ENCODE assay signal across 1 cellular context in genomic region chr11:59135648-59136461, GRCh38.
TF ChIP-seq lines count a peak whose summit lies in the region.

No MANE protein-coding gene starts in this region.

TF ChIP-seq in HepG2, 621 proteins besides CTCF, POLR2A, EP300 and RAD21 (continued from another document and continues in another):
- TF ChIP-seq ZNF574 (CRISPR knock-in tag; IDR thresholded peaks at IDR 0.05) = peak; percentile 50; the same call in 1 of the 2 replicates
- TF ChIP-seq HES4 (CRISPR knock-in tag; IDR thresholded peaks at IDR 0.05; ENCODE audit: borderline replicate concordance) = peak; percentile 51; the same call in 1 of the 2 replicates
- no peak for TF ChIP-seq ZFP36L2 (CRISPR knock-in tag; IDR thresholded peaks at IDR 0.05)
- TF ChIP-seq ZNF256 (CRISPR knock-in tag; conservative IDR thresholded peaks at IDR 0.05) = no peak
- TF ChIP-seq MYPOP (CRISPR knock-in tag; IDR thresholded peaks at IDR 0.05) = 0 out of 2 replicates have a peak, but pooled peaks have one; percentile 24
- 0 out of 2 replicates have a peak, but pooled peaks have one; percentile 58 for TF ChIP-seq ZNF639 (CRISPR knock-in tag; conservative IDR thresholded peaks at IDR 0.05)
- TF ChIP-seq JARID2 (CRISPR knock-in tag; IDR thresholded peaks at IDR 0.05; ENCODE audit: insufficient replicate concordance) = peak; percentile 28
- TF ChIP-seq RCOR2 (CRISPR knock-in tag; IDR thresholded peaks at IDR 0.05) = 0 out of 2 replicates have a peak, but pooled peaks have one; percentile 22
- no peak for TF ChIP-seq CHD4 (IDR thresholded peaks at IDR 0.05; ENCODE audit: borderline replicate concordance, low read length)
- TF ChIP-seq PRMT3 (CRISPR knock-in tag; IDR thresholded peaks at IDR 0.05; ENCODE audit: borderline replicate concordance, low read depth) = 0 out of 2 replicates have a peak, but pooled peaks have one; percentile 50
- TF ChIP-seq TOE1 (CRISPR knock-in tag; IDR thresholded peaks at IDR 0.05) = 0 out of 2 replicates have a peak, but pooled peaks have one; percentile 39
- TF ChIP-seq, protein P1, sequence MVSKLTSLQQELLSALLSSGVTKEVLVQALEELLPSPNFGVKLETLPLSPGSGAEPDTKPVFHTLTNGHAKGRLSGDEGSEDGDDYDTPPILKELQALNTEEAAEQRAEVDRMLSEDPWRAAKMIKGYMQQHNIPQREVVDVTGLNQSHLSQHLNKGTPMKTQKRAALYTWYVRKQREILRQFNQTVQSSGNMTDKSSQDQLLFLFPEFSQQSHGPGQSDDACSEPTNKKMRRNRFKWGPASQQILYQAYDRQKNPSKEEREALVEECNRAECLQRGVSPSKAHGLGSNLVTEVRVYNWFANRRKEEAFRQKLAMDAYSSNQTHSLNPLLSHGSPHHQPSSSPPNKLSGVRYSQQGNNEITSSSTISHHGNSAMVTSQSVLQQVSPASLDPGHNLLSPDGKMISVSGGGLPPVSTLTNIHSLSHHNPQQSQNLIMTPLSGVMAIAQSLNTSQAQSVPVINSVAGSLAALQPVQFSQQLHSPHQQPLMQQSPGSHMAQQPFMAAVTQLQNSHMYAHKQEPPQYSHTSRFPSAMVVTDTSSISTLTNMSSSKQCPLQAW (CRISPR knock-in tag; IDR thresholded peaks at IDR 0.05) = 0 out of 2 replicates have a peak, but pooled peaks have one; percentile 28
- TF ChIP-seq MXD1 (CRISPR knock-in tag; IDR thresholded peaks at IDR 0.05) = no peak
- TF ChIP-seq ZKSCAN5 (CRISPR knock-in tag; IDR thresholded peaks at IDR 0.05) = no peak
- TF ChIP-seq PLSCR1 (CRISPR knock-in tag; IDR thresholded peaks at IDR 0.05; ENCODE audit: borderline replicate concordance) = no peak
- TF ChIP-seq, protein P2, sequence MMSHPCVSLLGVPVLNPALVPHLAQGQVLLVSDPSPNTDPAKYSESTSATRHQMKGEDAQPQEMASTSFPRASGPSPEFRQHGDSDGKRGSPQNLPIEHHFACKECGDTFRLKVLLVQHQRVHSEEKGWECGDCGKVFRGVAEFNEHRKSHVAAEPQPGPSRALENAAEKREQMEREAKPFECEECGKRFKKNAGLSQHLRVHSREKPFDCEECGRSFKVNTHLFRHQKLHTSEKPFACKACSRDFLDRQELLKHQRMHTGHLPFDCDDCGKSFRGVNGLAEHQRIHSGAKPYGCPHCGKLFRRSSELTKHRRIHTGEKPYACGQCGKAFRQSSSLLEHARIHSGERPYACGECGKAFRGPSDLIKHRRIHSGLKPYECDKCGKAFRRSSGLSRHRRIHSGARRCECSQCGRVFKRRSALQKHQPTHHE (CRISPR knock-in tag; IDR thresholded peaks at IDR 0.05; ENCODE audit: borderline replicate concordance) = no peak
- TF ChIP-seq, protein P3, sequence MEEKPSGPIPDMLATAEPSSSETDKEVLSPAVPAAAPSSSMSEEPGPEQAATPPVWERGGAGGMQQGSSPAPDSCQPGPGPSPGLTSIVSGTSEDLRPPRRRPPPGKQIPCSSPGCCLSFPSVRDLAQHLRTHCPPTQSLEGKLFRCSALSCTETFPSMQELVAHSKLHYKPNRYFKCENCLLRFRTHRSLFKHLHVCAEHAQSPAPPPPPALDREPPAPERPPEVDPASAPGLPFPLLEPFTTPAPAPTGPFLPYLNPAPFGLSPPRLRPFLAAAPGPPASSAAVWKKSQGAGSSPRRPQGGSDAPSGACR (CRISPR knock-in tag; IDR thresholded peaks at IDR 0.05) = peak; percentile 36; the same call in 1 of the 2 replicates
- 0 out of 2 replicates have a peak, but pooled peaks have one; percentile 39 for TF ChIP-seq RELA (CRISPR knock-in tag; IDR thresholded peaks at IDR 0.05)
- TF ChIP-seq KLF16 (CRISPR knock-in tag; IDR thresholded peaks at IDR 0.05) = peak in 1 of 2 experiments; percentile 59; a peak in 1 of 4 replicates
- TF ChIP-seq CHD2 (IDR thresholded peaks at IDR 0.05; ENCODE audit: low read depth, low read length) = peak; percentile 49; the same call in 1 of the 2 replicates
- no peak for TF ChIP-seq EHMT2 (IDR thresholded peaks at IDR 0.05; ENCODE audit: borderline replicate concordance, low read depth, low read length)
- peak; percentile 28; the same call in 1 of the 2 replicates for TF ChIP-seq NFKB2 (CRISPR knock-in tag; IDR thresholded peaks at IDR 0.05; ENCODE audit: borderline replicate concordance)
- no peak for TF ChIP-seq ZNF205 (CRISPR knock-in tag; IDR thresholded peaks at IDR 0.05)
- peak; percentile 44; the same call in 1 of the 2 replicates for TF ChIP-seq KLF6 (CRISPR knock-in tag; IDR thresholded peaks at IDR 0.05)
- no peak for TF ChIP-seq SOX5 (CRISPR knock-in tag; IDR thresholded peaks at IDR 0.05; ENCODE audit: borderline replicate concordance)
- 0 out of 2 replicates have a peak, but pooled peaks have one; percentile 63 for TF ChIP-seq SMYD3 (CRISPR knock-in tag; IDR thresholded peaks at IDR 0.05)
- TF ChIP-seq ZNF720 (CRISPR knock-in tag; IDR thresholded peaks at IDR 0.05) = 0 out of 2 replicates have a peak, but pooled peaks have one; percentile 38
- TF ChIP-seq ZNF572 (CRISPR knock-in tag; IDR thresholded peaks at IDR 0.05) = no peak
- TF ChIP-seq, protein P4, sequence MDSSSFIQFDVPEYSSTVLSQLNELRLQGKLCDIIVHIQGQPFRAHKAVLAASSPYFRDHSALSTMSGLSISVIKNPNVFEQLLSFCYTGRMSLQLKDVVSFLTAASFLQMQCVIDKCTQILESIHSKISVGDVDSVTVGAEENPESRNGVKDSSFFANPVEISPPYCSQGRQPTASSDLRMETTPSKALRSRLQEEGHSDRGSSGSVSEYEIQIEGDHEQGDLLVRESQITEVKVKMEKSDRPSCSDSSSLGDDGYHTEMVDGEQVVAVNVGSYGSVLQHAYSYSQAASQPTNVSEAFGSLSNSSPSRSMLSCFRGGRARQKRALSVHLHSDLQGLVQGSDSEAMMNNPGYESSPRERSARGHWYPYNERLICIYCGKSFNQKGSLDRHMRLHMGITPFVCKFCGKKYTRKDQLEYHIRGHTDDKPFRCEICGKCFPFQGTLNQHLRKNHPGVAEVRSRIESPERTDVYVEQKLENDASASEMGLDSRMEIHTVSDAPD (CRISPR knock-in tag; IDR thresholded peaks at IDR 0.05) = peak; percentile 52; the same call in 1 of the 2 replicates
- TF ChIP-seq CC2D1A (CRISPR knock-in tag; IDR thresholded peaks at IDR 0.05) = no peak
- TF ChIP-seq, protein P5, sequence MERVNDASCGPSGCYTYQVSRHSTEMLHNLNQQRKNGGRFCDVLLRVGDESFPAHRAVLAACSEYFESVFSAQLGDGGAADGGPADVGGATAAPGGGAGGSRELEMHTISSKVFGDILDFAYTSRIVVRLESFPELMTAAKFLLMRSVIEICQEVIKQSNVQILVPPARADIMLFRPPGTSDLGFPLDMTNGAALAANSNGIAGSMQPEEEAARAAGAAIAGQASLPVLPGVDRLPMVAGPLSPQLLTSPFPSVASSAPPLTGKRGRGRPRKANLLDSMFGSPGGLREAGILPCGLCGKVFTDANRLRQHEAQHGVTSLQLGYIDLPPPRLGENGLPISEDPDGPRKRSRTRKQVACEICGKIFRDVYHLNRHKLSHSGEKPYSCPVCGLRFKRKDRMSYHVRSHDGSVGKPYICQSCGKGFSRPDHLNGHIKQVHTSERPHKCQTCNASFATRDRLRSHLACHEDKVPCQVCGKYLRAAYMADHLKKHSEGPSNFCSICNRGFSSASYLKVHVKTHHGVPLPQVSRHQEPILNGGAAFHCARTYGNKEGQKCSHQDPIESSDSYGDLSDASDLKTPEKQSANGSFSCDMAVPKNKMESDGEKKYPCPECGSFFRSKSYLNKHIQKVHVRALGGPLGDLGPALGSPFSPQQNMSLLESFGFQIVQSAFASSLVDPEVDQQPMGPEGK (CRISPR knock-in tag; IDR thresholded peaks at IDR 0.05) = peak; percentile 47; the same call in 1 of the 2 replicates
- 0 out of 2 replicates have a peak, but pooled peaks have one; percentile 50 for TF ChIP-seq ZNF136 (CRISPR knock-in tag; IDR thresholded peaks at IDR 0.05; ENCODE audit: low read depth)
- TF ChIP-seq, protein P6, sequence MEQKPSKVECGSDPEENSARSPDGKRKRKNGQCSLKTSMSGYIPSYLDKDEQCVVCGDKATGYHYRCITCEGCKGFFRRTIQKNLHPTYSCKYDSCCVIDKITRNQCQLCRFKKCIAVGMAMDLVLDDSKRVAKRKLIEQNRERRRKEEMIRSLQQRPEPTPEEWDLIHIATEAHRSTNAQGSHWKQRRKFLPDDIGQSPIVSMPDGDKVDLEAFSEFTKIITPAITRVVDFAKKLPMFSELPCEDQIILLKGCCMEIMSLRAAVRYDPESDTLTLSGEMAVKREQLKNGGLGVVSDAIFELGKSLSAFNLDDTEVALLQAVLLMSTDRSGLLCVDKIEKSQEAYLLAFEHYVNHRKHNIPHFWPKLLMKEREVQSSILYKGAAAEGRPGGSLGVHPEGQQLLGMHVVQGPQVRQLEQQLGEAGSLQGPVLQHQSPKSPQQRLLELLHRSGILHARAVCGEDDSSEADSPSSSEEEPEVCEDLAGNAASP (CRISPR knock-in tag; IDR thresholded peaks at IDR 0.05; ENCODE audit: borderline replicate concordance) = peak; percentile 17; the same call in 1 of the 2 replicates
- peak; percentile 69 for TF ChIP-seq REPIN1 (CRISPR knock-in tag; IDR thresholded peaks at IDR 0.05; ENCODE audit: borderline replicate concordance, low read depth)
- TF ChIP-seq DMAP1 (CRISPR knock-in tag; IDR thresholded peaks at IDR 0.05) = 0 out of 2 replicates have a peak, but pooled peaks have one; percentile 43
- TF ChIP-seq ARHGAP35 (CRISPR knock-in tag; IDR thresholded peaks at IDR 0.05; ENCODE audit: borderline replicate concordance) = no peak
- TF ChIP-seq ZBTB20 (CRISPR knock-in tag; IDR thresholded peaks at IDR 0.05; ENCODE audit: borderline replicate concordance, low read depth) = no peak
- TF ChIP-seq LBX2 (CRISPR knock-in tag; IDR thresholded peaks at IDR 0.05; ENCODE audit: borderline replicate concordance) = no peak
- TF ChIP-seq SIN3A (IDR thresholded peaks at IDR 0.05; ENCODE audit: borderline replicate concordance, low read depth, low read length) = no peak
- TF ChIP-seq ZNF749 (CRISPR knock-in tag; IDR thresholded peaks at IDR 0.05; ENCODE audit: borderline replicate concordance) = no peak
